ENCODE assay signal across 8 cellular contexts in genomic region chr11:134411887-134412507, GRCh38. TPM values are rescaled to one million over a fixed set of nuclear protein-coding genes. Genes with fewer than 3 reads are reported as not detected.
A peak's percentile ranks its signal among the peaks of the same experiment; 100 is the strongest.
DNase-seq lines count a peak whose midpoint lies in the region; ATAC-seq and TF ChIP-seq lines count a peak whose summit lies in the region.
"Had no signal": no experiment of that assay in that cellular context is flagged by ENCODE, and none has a peak within 500 bp of the region (broad histone marks: within the 10 kb centered on the region; RNA-seq: fewer than 3 reads in every experiment).

B3GAT1 (minus strand) TSS chr11:134412242; CDS start chr11:134387659, 24,583 bp downstream.

- POLR2A ChIA-PET in Panc1 (lab: Charles Lee): no interaction called here

- no peaks in the 10 kb centered on the region for H3K9me3 ChIP-seq in Panc1 (ENCODE audit: control insufficient read depth, insufficient read depth, low read depth, low read length)

- peaks cover 36% of the 10 kb centered on the region for H3K79me2 ChIP-seq in GM23338 (replicated peaks; ENCODE audit: insufficient read depth)

- intact Hi-C loops in Panc1 (cut with micrococcal nuclease; ENCODE audit: unreplicated experiment): no loop called here

- ATAC-seq in GM23338 (peak; percentile 20), Panc1 (no peak), GM21423 (IDR thresholded peaks at IDR 0.05; ENCODE audit: unreplicated experiment) (no peak)

- peak within 1 kb of the TSS; percentile 86 for H3K4me3 Mint-ChIP-seq in GM23338

- H3K4me1 Mint-ChIP-seq in GM23338: peaks cover 59% of the 10 kb centered on the region

- H3K27me3 ChIP-seq in GM23338 (ENCODE audit: insufficient read depth) (peaks cover 11% of the 10 kb centered on the region), Panc1 (ENCODE audit: control insufficient read depth, insufficient read depth, low read length) (peaks cover 48% of the 10 kb centered on the region)

- H2AFZ ChIP-seq in GM23338: peak within 1 kb of the TSS; percentile 83

- H3K27ac ChIP-seq in GM23338 (ENCODE audit: low read depth) (no peak within 1 kb of the TSS), Panc1 (ENCODE audit: low read length) (no peak within 1 kb of the TSS)

- H4K20me1 ChIP-seq in GM23338 (replicated peaks; ENCODE audit: insufficient read depth): peaks cover 4% of the 10 kb centered on the region

- in situ Hi-C loops in Panc1 (cut with HindIII; ENCODE audit: low pct_unique_long_range_greater_than_20kb, low sequenced_read_pairs): no loop called here

- H3K4me3 ChIP-seq in GM23338 (peak within 1 kb of the TSS; percentile 80), Panc1 (ENCODE audit: low read depth in 2 of 2, low read length in 2 of 2) (peak within 1 kb of the TSS; percentile 11 to 18; a peak in 3 of 4 replicates), fibroblast of pulmonary artery (replicated peaks; ENCODE audit: low read depth, low read length) (peak within 1 kb of the TSS; percentile 10), retinal pigment epithelial cell (ENCODE audit: low read length) (peak within 1 kb of the TSS; percentile 53)

- BruUV-seq in Panc1 (replicated peaks; lab: Mats Ljungman, UMichigan): no TSS peak

- CTCF ChIA-PET in Panc1 (lab: Charles Lee): no interaction called here

- H3K36me3 ChIP-seq in GM23338 (ENCODE audit: insufficient read depth) (no peaks in the 10 kb centered on the region), Panc1 (ENCODE audit: control insufficient read depth, insufficient read depth, low read length) (no peaks in the 10 kb centered on the region)

- no peaks in the 10 kb centered on the region for H3K9me2 ChIP-seq in GM23338 (ENCODE audit: insufficient read depth)

- H3K4me1 ChIP-seq in GM23338 (ENCODE audit: insufficient read depth): peaks cover 43% of the 10 kb centered on the region
- H3K4me1 ChIP-seq in Panc1 (ENCODE audit: control insufficient read depth, insufficient read depth, low read length): no peaks in the 10 kb centered on the region

- H3K9me3 Mint-ChIP-seq in GM23338: no peaks in the 10 kb centered on the region

- TF ChIP-seq CTCF in GM23338 (conservative IDR thresholded peaks at IDR 0.05; ENCODE audit: low read depth in 2 of 2): no peak
- TF ChIP-seq CTCF in Panc1 (IDR thresholded peaks at IDR 0.05): no peak
- TF ChIP-seq CTCF in fibroblast of pulmonary artery (IDR thresholded peaks at IDR 0.05; ENCODE audit: low read length, missing control alignments): no peak
- TF ChIP-seq CTCF in retinal pigment epithelial cell (conservative IDR thresholded peaks at IDR 0.05; ENCODE audit: low read depth, low read length): no peak

- peaks cover 31% of the 10 kb centered on the region for H3K27me3 Mint-ChIP-seq in GM23338 (ENCODE audit: insufficient read depth, low read depth, poor library complexity)

- peaks cover 6% of the 10 kb centered on the region; the same call in 2 of the 3 replicates for H3K36me3 Mint-ChIP-seq in GM23338 (ENCODE audit: low read depth)

- 0 out of 2 replicates have a peak, but pooled peaks cover 5% of the 10 kb centered on the region for H3F3A ChIP-seq in GM23338 (replicated peaks; ENCODE audit: low read depth)

- no peak within 1 kb of the TSS for H3K27ac Mint-ChIP-seq in GM23338

- DNase-seq in GM23338 (ENCODE audit: low spot score): peak; percentile 54
- no peak for DNase-seq in Panc1 (ENCODE audit: low read depth, low spot score)
- no peak for DNase-seq in fibroblast of pulmonary artery (ENCODE audit: low read depth)
- no peak for DNase-seq in retinal pigment epithelial cell (ENCODE audit: low read depth)
- DNase-seq in NK-92 (lab: John Stamatoyannopoulos, UW; ENCODE audit: unreplicated experiment): no peak
- no peak for DNase-seq in activated CD8-positive, alpha-beta memory T cell treated with anti-CD3 and anti-CD28 coated beads, Interleukin-2, amount 50 U/mL, for 4 hours

- H3K4me2 ChIP-seq in GM23338: peak within 1 kb of the TSS; percentile 96

TF ChIP-seq in GM23338, 12 proteins besides CTCF, POLR2A, EP300 and RAD21:
- TF ChIP-seq NANOG (IDR thresholded peaks at IDR 0.05; ENCODE audit: borderline replicate concordance): no peak
- TF ChIP-seq STAT1 (IDR thresholded peaks at IDR 0.05; ENCODE audit: unreplicated experiment): no peak
- no peak for TF ChIP-seq ZNF331 (CRISPR knock-in tag; IDR thresholded peaks at IDR 0.05; ENCODE audit: low read depth)
- no peak for TF ChIP-seq EZH2phosphoT487 (IDR thresholded peaks at IDR 0.05; ENCODE audit: unreplicated experiment)
- no peak for TF ChIP-seq EZH2 (IDR thresholded peaks at IDR 0.05; ENCODE audit: low read depth, unreplicated experiment)
- TF ChIP-seq ZNF114 (CRISPR knock-in tag; IDR thresholded peaks at IDR 0.05): no peak

RNA-seq across cellular contexts. Expression of gene B3GAT1, which starts in this region (rescaled TPM):
- 24.8 and 28.3 TPM in 2 replicates for total RNA-seq in GM23338 (2014; rRNA removed; shearing (Covaris generic))
- 4.3 and 4.8 TPM in 2 replicates for polyA plus RNA-seq in GM23338 (2016; fragmentation: Nextera tagmentation; extraction: Ambion mirVana)
- total RNA-seq in Panc1 (2021; ENCODE audit: unreplicated experiment): 0.10 TPM
- polyA plus RNA-seq in Panc1 (2012; ENCODE audit: insufficient read length): 0.10 TPM
- total RNA-seq: myocyte had no signal

Comparison
In these comparisons a context has a peak if more than half of its experiments do, and no peak if none do; other contexts are left out.
1. RNA of gene B3GAT1 (total RNA-seq): 24.8 to 28.3 TPM in GM23338; 0.10 TPM in Panc1 (single experiment); every median in the first group is over 10 times any median in the second.
2. H3K4me3 ChIP-seq: peak in every context shown above with its lines; median percentile 80 in GM23338; 53 in retinal pigment epithelial cell; 14 in Panc1; 10 in fibroblast of pulmonary artery.